11 cellular contexts compared by ENCODE assay signal in genomic region chr16:3098459-3099394, GRCh38. TPM values are rescaled to one million over a fixed set of nuclear protein-coding genes. Genes with fewer than 3 reads are reported as not detected.
A peak's percentile ranks its signal among the peaks of the same experiment; 100 is the strongest.
DNase-seq lines count a peak whose midpoint lies in the region; ATAC-seq and TF ChIP-seq lines count a peak whose summit lies in the region.
"Had no signal": no experiment of that assay in that cellular context is flagged by ENCODE, and none has a peak within 500 bp of the region (broad histone marks: within the 10 kb centered on the region; RNA-seq: fewer than 3 reads in every experiment).

Gene ZSCAN10, minus strand, starts transcription at chr16:3099294. Its CDS starts 6,357 bp downstream, at chr16:3092937.

- in situ Hi-C loops in astrocyte of the cerebellum (cut with HindIII; ENCODE audit: low sequenced_read_pairs), result loop anchor here (5.0 kb wide), 1 partner anchor 36 kb away; no protein-coding TSS in a partner anchor

- intact Hi-C loops in heart left ventricle (cut with DNase I), result loop anchor here in 2 of 10 donors (5.0 kb wide), 2 partner anchors 36 to 69 kb away; no protein-coding TSS in a partner anchor
- intact Hi-C loops in cardiac septum (cut with DNase I), result loop anchor here (5.0 kb wide), 1 partner anchor 36 kb away; no protein-coding TSS in a partner anchor
- intact Hi-C loops in right lobe of liver (cut with DNase I), result no loop called here
- intact Hi-C loops in upper lobe of right lung (cut with DNase I), result no loop called here
- intact Hi-C loops in head of caudate nucleus (cut with DNase I), result no loop called here

- H3K27ac ChIP-seq in heart left ventricle (peak within 1 kb of the TSS in 9 of 12 donors; percentile 36 to 88 (median 57)), right lobe of liver (no peak within 1 kb of the TSS), upper lobe of right lung (no peak within 1 kb of the TSS)

- ATAC-seq in heart left ventricle (no peak), right lobe of liver (no peak), upper lobe of right lung (no peak)

- peak in 1 of 5 donors; percentile 46 for DNase-seq in heart left ventricle
- no peak for DNase-seq in cardiac septum (ENCODE audit: low spot score)
- DNase-seq in astrocyte of the cerebellum (ENCODE audit: low read depth), result no peak
- DNase-seq in right lobe of liver, result peak in 1 of 3 donors; percentile 47
- no peak for DNase-seq in upper lobe of right lung
- no peak for DNase-seq in head of caudate nucleus
- DNase-seq in DMS153 (lab: John Stamatoyannopoulos, UW), result no peak
- DNase-seq in A172 (ENCODE audit: low spot score), result no peak
- DNase-seq: DND-41 had no signal

- H3K27me3 ChIP-seq in heart left ventricle (no peaks in the 10 kb centered on the region), right lobe of liver (no peaks in the 10 kb centered on the region), upper lobe of right lung (no peaks in the 10 kb centered on the region)

- 38 to 51% (median 47%) methylated on average over 15 to 21 of the region's 21 CpGs for WGBS in heart left ventricle, 4 donors
- WGBS in right lobe of liver (ENCODE audit: insufficient coverage, low coverage, low lambda C conversion rate, missing lambda C conversion rate), result 77% methylated on average over 5 of the region's 21 CpGs

- H3K4me1 ChIP-seq in heart left ventricle (peaks cover 9 to 48% (median 23%) of the 10 kb centered on the region in 12 donors), right lobe of liver (peaks cover 0 to 5% (median 2%) of the 10 kb centered on the region in 4 donors), upper lobe of right lung (peaks cover 21% of the 10 kb centered on the region)

- TF ChIP-seq POLR2A in heart left ventricle (IDR thresholded peaks at IDR 0.05) (no peak), right lobe of liver (IDR thresholded peaks at IDR 0.05) (no peak)

- H3K36me3 ChIP-seq in heart left ventricle (no peaks in the 10 kb centered on the region), right lobe of liver (no peaks in the 10 kb centered on the region), upper lobe of right lung (no peaks in the 10 kb centered on the region)

- H3K4me3 ChIP-seq in heart left ventricle, result peak within 1 kb of the TSS in 9 of 12 donors; percentile 17 to 40 (median 31)
- H3K4me3 ChIP-seq in astrocyte of the cerebellum (ENCODE audit: low read depth, low read length), result peak within 1 kb of the TSS; percentile 6
- H3K4me3 ChIP-seq in right lobe of liver, result peak within 1 kb of the TSS in 2 of 3 donors; percentile 12 to 41
- H3K4me3 ChIP-seq in upper lobe of right lung, result peak within 1 kb of the TSS; percentile 35

- H3K9me3 ChIP-seq in heart left ventricle (no peaks in the 10 kb centered on the region), right lobe of liver (no peaks in the 10 kb centered on the region), upper lobe of right lung (no peaks in the 10 kb centered on the region)

- TF ChIP-seq CTCF in heart left ventricle (IDR thresholded peaks at IDR 0.05), result no peak
- no peak for TF ChIP-seq CTCF in astrocyte of the cerebellum (IDR thresholded peaks at IDR 0.05; ENCODE audit: low read depth, low read length, missing control alignments)
- TF ChIP-seq CTCF in right lobe of liver (IDR thresholded peaks at IDR 0.05), result no peak
- TF ChIP-seq CTCF in upper lobe of right lung (IDR thresholded peaks at IDR 0.05), result no peak

RNA-seq across cellular contexts. Expression of gene ZSCAN10, which starts in this region (rescaled TPM):
- not detected for total RNA-seq in heart left ventricle
- polyA plus RNA-seq in heart left ventricle, result not detected
- total RNA-seq in cardiac septum, result not detected
- not detected for total RNA-seq in right lobe of liver
- not detected for total RNA-seq in upper lobe of right lung
- not detected in 2 replicates for total RNA-seq in A172 (2014; rRNA removed; shearing (Covaris generic))
- total RNA-seq: dermis microvascular lymphatic vessel endothelial cell, pulmonary artery endothelial cell had no signal

Comparison
In these comparisons a context has a peak if more than half of its experiments do, and no peak if none do; other contexts are left out.
1. H3K27ac ChIP-seq: peak in heart left ventricle (9 of 12); none in right lobe of liver (0 of 3) and upper lobe of right lung (single experiment).
2. Peak in every context shown above with its lines, with median percentiles within 50 percentile points of each other: H3K4me3 ChIP-seq.